Comparison of ENCODE assay signal across 8 cellular contexts in genomic region chr4:128054907-128055306, GRCh38. TPM values are rescaled to one million over a fixed set of nuclear protein-coding genes. Genes with fewer than 3 reads are reported as not detected.
DNase-seq lines count a peak whose midpoint lies in the region; ATAC-seq and TF ChIP-seq lines count a peak whose summit lies in the region.
"Not testable (repeated sequence)": the region's sequence is repeated elsewhere in the genome, so short reads cannot be mapped to it uniquely, and the experiment has no call there.

No MANE protein-coding gene starts in this region.

- POLR2A ChIA-PET in WTC11 (lab: Charles Lee), result interaction anchor here (0.6 to 0.7 kb wide), 2 partner anchors 21 to 90 kb away, joined by 5 to 6 read pairs; partner anchors contain the start of genes ABHD18 and MFSD8

- H3T11ph ChIP-seq in H9 (ENCODE audit: low read length), result not testable (repeated sequence)

- peak overlapping the region; percentile 74 for H3K27ac ChIP-seq in H9 (ENCODE audit: insufficient read length, low read depth, low read length)
- peak overlapping the region; percentile 79 for H3K27ac ChIP-seq in HUES6 (ENCODE audit: low read depth, low read length)

- no CpG with 5 or more reads among the region's 9 CpGs for WGBS in H9 (ENCODE audit: extremely low coverage, insufficient read length, low lambda C conversion rate)

- CTCF ChIA-PET in WTC11 (lab: Charles Lee), result interaction anchor here (1.0 to 1.3 kb wide), 2 partner anchors 14 to 174 kb away, joined by 3 to 5 read pairs; no protein-coding TSS in a partner anchor

- H3K79me1 ChIP-seq in H9 (ENCODE audit: insufficient read depth, low read depth, low read length, poor library complexity, severe bottlenecking), result not testable (repeated sequence)

- H2BK12ac ChIP-seq in H9 (ENCODE audit: insufficient read length, low read depth, low read length), result not testable (repeated sequence)

- H2AFZ ChIP-seq in H9 (ENCODE audit: low read length), result not testable (repeated sequence)

- not testable (repeated sequence) for H3K18ac ChIP-seq in H9 (ENCODE audit: insufficient read length, low read depth, low read length)

- not testable (repeated sequence) for H4K91ac ChIP-seq in H9 (ENCODE audit: insufficient read length, low read depth, low read length)

- H2BK20ac ChIP-seq in H9 (ENCODE audit: low read depth, low read length, poor library complexity, severe bottlenecking), result peak overlapping the region; percentile 75

- H3K36me3 ChIP-seq in ES-I3 (ENCODE audit: insufficient read depth, low read length); HUES6 (ENCODE audit: control insufficient read depth, insufficient read depth, low read length); iPS-15b (ENCODE audit: control insufficient read depth, insufficient read depth, low read length): not testable (repeated sequence)

- H3K4ac ChIP-seq in H9 (ENCODE audit: low read depth, low read length), result not testable (repeated sequence)

- H3K23me2 ChIP-seq in H9 (ENCODE audit: insufficient read length, low read depth, low read length, poor library complexity, severe bottlenecking), result not testable (repeated sequence)

- not testable (repeated sequence) for H3K4me2 ChIP-seq in H9 (ENCODE audit: insufficient read depth, insufficient read length, low read length)

- H2BK5ac ChIP-seq in H9 (ENCODE audit: insufficient read length, low read length), result not testable (repeated sequence)

- H3K14ac ChIP-seq in H9 (ENCODE audit: insufficient read depth, low read length), result not testable (repeated sequence)

- H3K27ac Mint-ChIP-seq in H9 (peak overlapping the region; percentile 90 to 99 (median 98)), WTC11 (peak overlapping the region; percentile 99)

- not testable (repeated sequence) for H3K79me2 ChIP-seq in H9 (ENCODE audit: insufficient read depth, low read length)

- H3K4me3 ChIP-seq in HUES6 (ENCODE audit: low read depth, low read length); epithelial cell of esophagus (ENCODE audit: low read length): not testable (repeated sequence)
- peak overlapping the region; percentile 1 for H3K4me3 ChIP-seq in iPS-15b (ENCODE audit: low read depth, low read length)

- TF ChIP-seq CTCF in H9 (conservative IDR thresholded peaks at IDR 0.05); WTC11 (IDR thresholded peaks at IDR 0.05); epithelial cell of esophagus (IDR thresholded peaks at IDR 0.05; ENCODE audit: insufficient read depth, low read depth, low read length, missing control alignments): not testable (repeated sequence)

- H4K5ac ChIP-seq in H9 (ENCODE audit: insufficient read length, low read depth, low read length), result not testable (repeated sequence)

- H3K36me3 Mint-ChIP-seq in H9 (ENCODE audit: insufficient read depth in 1 of 3, low read depth in 3 of 3); WTC11: not testable (repeated sequence)

- H3K56ac ChIP-seq in H9 (ENCODE audit: insufficient read length, low read depth, low read length), result not testable (repeated sequence)

- H3K9ac ChIP-seq in ES-I3 (ENCODE audit: low read depth, low read length) (peak overlapping the region; percentile 42; the same call in 1 of the 2 replicates), HUES6 (ENCODE audit: low read length) (peak overlapping the region; percentile 54)
- H3K9ac ChIP-seq in H9 (ENCODE audit: extremely low read depth, insufficient read length, low read length); iPS-15b (ENCODE audit: low read depth, low read length): not testable (repeated sequence)

- not testable (repeated sequence) for H2BK15ac ChIP-seq in H9 (ENCODE audit: low read depth, low read length)

- ATAC-seq in WTC11, result peak; percentile 43

- H2AK5ac ChIP-seq in H9 (ENCODE audit: insufficient read length, low read length), result not testable (repeated sequence)

- H4K20me1 ChIP-seq in H9 (ENCODE audit: control insufficient read depth, insufficient read depth, insufficient read length), result not testable (repeated sequence)

- not testable (repeated sequence) for H3K9me3 ChIP-seq in ES-I3 (ENCODE audit: control insufficient read depth, insufficient read depth, low read length); H9 (ENCODE audit: control insufficient read depth, low read depth, low read length); HUES6 (ENCODE audit: control insufficient read depth, insufficient read depth, low read depth, low read length); iPS-15b (ENCODE audit: control insufficient read depth, insufficient read depth, low read length)

- H3K4me1 Mint-ChIP-seq in H9 (peaks cover 13 to 30% of the 10 kb centered on the region in 2 experiments), WTC11 (peaks cover 27% of the 10 kb centered on the region)

- DNase-seq in H9, result peak; percentile 79
- peak; percentile 33 for DNase-seq in WTC11 (ENCODE audit: low spot score)
- DNase-seq in epithelial cell of esophagus (ENCODE audit: low read depth), result peak; percentile 10
- DNase-seq in iPS-NIHi7 (ENCODE audit: extremely low spot score), result peak; percentile 9
- peak; percentile 58 for DNase-seq in posterior vena cava (ENCODE audit: low spot score)

- not testable (repeated sequence) for H3K27me3 ChIP-seq in H9 (ENCODE audit: insufficient read depth, low read length); HUES6 (ENCODE audit: control insufficient read depth, insufficient read depth, low read length); iPS-15b (ENCODE audit: control insufficient read depth, insufficient read depth, low read length)

- H3K23ac ChIP-seq in H9 (ENCODE audit: insufficient read length, low read depth, low read length), result not testable (repeated sequence)

- intact Hi-C loops in posterior vena cava (cut with DNase I), result not testable (repeated sequence)

- H3K4me1 ChIP-seq in ES-I3 (ENCODE audit: insufficient read depth, low read length); H9 (ENCODE audit: insufficient read depth, low read length); HUES6 (ENCODE audit: control insufficient read depth, insufficient read depth, low read length); iPS-15b (ENCODE audit: control insufficient read depth, insufficient read depth, low read length): not testable (repeated sequence)

- H3K27me3 Mint-ChIP-seq in H9 (ENCODE audit: low read depth); WTC11 (ENCODE audit: low read depth): not testable (repeated sequence)

- H4K8ac ChIP-seq in H9 (replicated peaks; ENCODE audit: insufficient read length, low read depth, low read length), result not testable (repeated sequence)

- peak overlapping the region; percentile 61 for H2BK120ac ChIP-seq in H9 (ENCODE audit: low read depth, low read length, poor library complexity, severe bottlenecking)

- H3K9me3 Mint-ChIP-seq in H9, WTC11: not testable (repeated sequence)

- H3K4me3 Mint-ChIP-seq in H9, result peak overlapping the region in 1 of 2 experiments; percentile 28; a peak in 1 of 5 replicates
- H3K4me3 Mint-ChIP-seq in WTC11, result peak overlapping the region; percentile 52

TF ChIP-seq in WTC11, 78 proteins besides CTCF, POLR2A, EP300 and RAD21:
- peak; percentile 70; the same call in 1 of the 2 replicates for TF ChIP-seq GTF2I (CRISPR knock-in tag; conservative IDR thresholded peaks at IDR 0.05)

RNA-seq across cellular contexts. Expression of gene LARP1B, which starts 6.2 kb away (rescaled TPM):
- 42.9 and 44.0 TPM in 2 replicates for total RNA-seq in H9 (2021)
- 31.0 to 35.6 TPM (median 31.1 TPM) in 3 replicates for total RNA-seq in WTC11 (2021)
- total RNA-seq in posterior vena cava, result 10 to 100 TPM; 17.9 to 25.8 TPM

Comparison
In these comparisons a context has a peak if more than half of its experiments do, and no peak if none do; other contexts are left out.
1. DNase-seq: peak in every context shown above with its lines; median percentile 79 in H9; 58 in posterior vena cava; 33 in WTC11; 10 in epithelial cell of esophagus; 9 in iPS-NIHi7.